In the genomic region with DNA sequence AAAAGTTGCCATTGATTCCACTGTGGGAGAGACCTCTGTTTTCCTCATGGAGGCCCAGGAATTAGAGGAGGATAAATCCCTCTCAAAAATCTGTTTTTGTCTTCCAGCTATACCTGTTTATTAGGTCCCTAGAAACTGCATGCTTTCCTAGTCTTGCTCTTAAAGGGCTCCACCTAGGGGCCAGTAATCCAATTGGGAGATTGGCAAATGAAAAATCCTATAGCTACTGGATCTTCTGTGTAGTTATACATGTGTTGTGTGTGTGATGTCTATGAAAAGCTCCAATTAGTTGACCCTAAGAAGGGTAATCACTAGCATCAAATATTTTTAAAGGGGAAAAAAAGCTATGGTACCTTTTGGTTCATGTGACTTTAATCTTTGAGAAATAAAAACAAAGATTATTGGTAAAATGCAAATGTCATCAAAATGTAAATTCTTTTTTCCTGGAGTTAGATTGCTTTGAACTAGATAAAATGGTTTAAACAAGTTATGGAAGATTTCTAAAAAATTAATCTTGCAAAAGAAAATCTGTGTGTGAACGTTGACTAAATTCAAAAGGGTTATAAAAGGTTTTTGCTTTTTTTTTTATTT, we compare ENCODE assay signal across 9 cellular contexts.
A peak's percentile ranks its signal among the peaks of the same experiment; 100 is the strongest.
DNase-seq lines count a peak whose midpoint lies in the region; ATAC-seq and TF ChIP-seq lines count a peak whose summit lies in the region.
"Had no signal": no experiment of that assay in that cellular context is flagged by ENCODE, and none has a peak within 500 bp of the region (broad histone marks: within the 10 kb centered on the region; RNA-seq: fewer than 3 reads in every experiment).

No MANE protein-coding gene starts in this region.

- peaks cover under 1% of the 10 kb centered on the region for H3K27me3 Mint-ChIP-seq in nephron (ENCODE audit: low read depth)
- H3K27me3 Mint-ChIP-seq in T-helper 2 cell treated with Interferon-gamma antibody and Interleukin-4, amounts not matched to agents 5 μg/mL and 100 μg/mL, for 36 hours (ENCODE audit: low read depth) = peaks cover 3% of the 10 kb centered on the region
- H3K27me3 Mint-ChIP-seq in activated T-cell treated with anti-CD3 and anti-CD28 coated beads, Interleukin-2, amount 50 U/mL, for 24 hours = peaks cover under 1% of the 10 kb centered on the region

- H3K4me3 Mint-ChIP-seq in nephron = no peak overlapping the region
- no peak overlapping the region for H3K4me3 Mint-ChIP-seq in T-helper 2 cell treated with Interferon-gamma antibody and Interleukin-4, amounts not matched to agents 5 μg/mL and 100 μg/mL, for 36 hours
- no peak overlapping the region for H3K4me3 Mint-ChIP-seq in activated T-cell treated with anti-CD3 and anti-CD28 coated beads, Interleukin-2, amount 50 U/mL, for 24 hours
- H3K4me3 Mint-ChIP-seq: activated naive CD8-positive, alpha-beta T cell treated with anti-CD3 and anti-CD28 coated beads, Interleukin-2, amount 10 ng/mL, durations not matched to agents 7 days and 5 days had no signal

- H3K9me3 ChIP-seq in heart left ventricle = no peaks in the 10 kb centered on the region
- H3K9me3 ChIP-seq in colonic mucosa = no peaks in the 10 kb centered on the region

- no peak for TF ChIP-seq POLR2A in heart left ventricle (IDR thresholded peaks at IDR 0.05)

- DNase-seq in heart left ventricle (no peak), Right ventricle myocardium inferior (ENCODE audit: missing footprints) (no peak), NCI-H526 (lab: John Stamatoyannopoulos, UW) (peak; percentile 43 to 71), colonic mucosa (no peak), NCI-H1048 (lab: John Stamatoyannopoulos, UW) (no peak)
- no peak for DNase-seq in T-helper 2 cell treated with Interferon-gamma antibody and Interleukin-4, amounts not matched to agents 5 μg/mL and 100 μg/mL, for 36 hours (ENCODE audit: low spot score)
- DNase-seq in activated T-cell treated with anti-CD3 and anti-CD28 coated beads, Interleukin-2, amount 50 U/mL, for 24 hours = no peak
- DNase-seq: activated naive CD8-positive, alpha-beta T cell treated with anti-CD3 and anti-CD28 coated beads, Interleukin-2, amount 10 ng/mL, durations not matched to agents 7 days and 5 days had no signal

- peaks cover 0 to 5% (median 0%) of the 10 kb centered on the region in 12 donors for H3K4me1 ChIP-seq in heart left ventricle
- peaks cover 5% of the 10 kb centered on the region for H3K4me1 ChIP-seq in colonic mucosa

- H3K36me3 ChIP-seq in heart left ventricle (no peaks in the 10 kb centered on the region), colonic mucosa (no peaks in the 10 kb centered on the region)

- no peaks in the 10 kb centered on the region for H3K9me3 Mint-ChIP-seq in nephron
- no peaks in the 10 kb centered on the region for H3K9me3 Mint-ChIP-seq in T-helper 2 cell treated with Interferon-gamma antibody and Interleukin-4, amounts not matched to agents 5 μg/mL and 100 μg/mL, for 36 hours
- H3K9me3 Mint-ChIP-seq in activated T-cell treated with anti-CD3 and anti-CD28 coated beads, Interleukin-2, amount 50 U/mL, for 24 hours = no peaks in the 10 kb centered on the region
- H3K9me3 Mint-ChIP-seq: activated naive CD8-positive, alpha-beta T cell treated with anti-CD3 and anti-CD28 coated beads, Interleukin-2, amount 10 ng/mL, durations not matched to agents 7 days and 5 days had no signal

- intact Hi-C loops in heart left ventricle (cut with DNase I) = no loop called here
- intact Hi-C loops in Right ventricle myocardium inferior (cut with DNase I) = no loop called here
- intact Hi-C loops in colonic mucosa (cut with DNase I) = loop anchor here (2.0 kb wide), 1 partner anchor 40 kb away; no protein-coding TSS in a partner anchor

- peaks cover 32% of the 10 kb centered on the region for H3K4me1 Mint-ChIP-seq in nephron
- H3K4me1 Mint-ChIP-seq in T-helper 2 cell treated with Interferon-gamma antibody and Interleukin-4, amounts not matched to agents 5 μg/mL and 100 μg/mL, for 36 hours (ENCODE audit: low read depth) = peaks cover 24% of the 10 kb centered on the region
- H3K4me1 Mint-ChIP-seq in activated T-cell treated with anti-CD3 and anti-CD28 coated beads, Interleukin-2, amount 50 U/mL, for 24 hours (ENCODE audit: low read depth) = peaks cover 38% of the 10 kb centered on the region

- H3K4me3 ChIP-seq in heart left ventricle (no peak overlapping the region), colonic mucosa (no peak overlapping the region)

- H3K9ac ChIP-seq in colonic mucosa (ENCODE audit: low read depth in 2 of 2, low read length in 2 of 2) = no peak overlapping the region

- ATAC-seq in heart left ventricle = peak in 1 of 4 donors; percentile 36
- ATAC-seq in Right ventricle myocardium inferior = no peak

- peak overlapping the region; percentile 14 to 39 (median 26) for H3K27ac Mint-ChIP-seq in nephron
- no peak overlapping the region for H3K27ac Mint-ChIP-seq in T-helper 2 cell treated with Interferon-gamma antibody and Interleukin-4, amounts not matched to agents 5 μg/mL and 100 μg/mL, for 36 hours
- H3K27ac Mint-ChIP-seq in activated T-cell treated with anti-CD3 and anti-CD28 coated beads, Interleukin-2, amount 50 U/mL, for 24 hours = no peak overlapping the region
- H3K27ac Mint-ChIP-seq: activated naive CD8-positive, alpha-beta T cell treated with anti-CD3 and anti-CD28 coated beads, Interleukin-2, amount 10 ng/mL, durations not matched to agents 7 days and 5 days had no signal

- TF ChIP-seq CTCF in heart left ventricle (IDR thresholded peaks at IDR 0.05) (peak; percentile 35 to 68 (median 56)), colonic mucosa (IDR thresholded peaks at IDR 0.05) (peak; percentile 65), nephron (IDR thresholded peaks at IDR 0.05; ENCODE audit: unreplicated experiment in 3 of 3) (peak; percentile 69 to 72 (median 72))

- H3K27me3 ChIP-seq in heart left ventricle (no peaks in the 10 kb centered on the region), colonic mucosa (no peaks in the 10 kb centered on the region)

- WGBS in heart left ventricle, 4 donors = 86 to 92% (median 91%) methylated on average over 1 of the region's 1 CpG

- H3K36me3 Mint-ChIP-seq in nephron (ENCODE audit: low read depth) = no peaks in the 10 kb centered on the region
- no peaks in the 10 kb centered on the region for H3K36me3 Mint-ChIP-seq in T-helper 2 cell treated with Interferon-gamma antibody and Interleukin-4, amounts not matched to agents 5 μg/mL and 100 μg/mL, for 36 hours (ENCODE audit: low read depth)
- no peaks in the 10 kb centered on the region for H3K36me3 Mint-ChIP-seq in activated T-cell treated with anti-CD3 and anti-CD28 coated beads, Interleukin-2, amount 50 U/mL, for 24 hours (ENCODE audit: low read depth)
- H3K36me3 Mint-ChIP-seq: activated naive CD8-positive, alpha-beta T cell treated with anti-CD3 and anti-CD28 coated beads, Interleukin-2, amount 10 ng/mL, durations not matched to agents 7 days and 5 days had no signal

- H3K27ac ChIP-seq in heart left ventricle = no peak overlapping the region
- no peak overlapping the region for H3K27ac ChIP-seq in colonic mucosa

Comparison
In these comparisons a context has a peak if more than half of its experiments do, and no peak if none do; other contexts are left out.
1. DNase-seq: peak in NCI-H526 (2 of 2); none in heart left ventricle (0 of 5), Right ventricle myocardium inferior (single experiment), colonic mucosa (single experiment), T-helper 2 cell treated with Interferon-gamma antibody and Interleukin-4, amounts not matched to agents 5 μg/mL and 100 μg/mL, for 36 hours (single experiment), activated T-cell treated with anti-CD3 and anti-CD28 coated beads, Interleukin-2, amount 50 U/mL, for 24 hours (single experiment) and NCI-H1048 (single experiment).
2. H3K27ac Mint-ChIP-seq: peak in nephron (3 of 3); none in T-helper 2 cell treated with Interferon-gamma antibody and Interleukin-4, amounts not matched to agents 5 μg/mL and 100 μg/mL, for 36 hours (single experiment) and activated T-cell treated with anti-CD3 and anti-CD28 coated beads, Interleukin-2, amount 50 U/mL, for 24 hours (single experiment).
3. Peak in every context shown above with its lines, with median percentiles within 50 percentile points of each other: CTCF ChIP-seq.